13 cellular contexts compared by ENCODE assay signal in the genomic region with DNA sequence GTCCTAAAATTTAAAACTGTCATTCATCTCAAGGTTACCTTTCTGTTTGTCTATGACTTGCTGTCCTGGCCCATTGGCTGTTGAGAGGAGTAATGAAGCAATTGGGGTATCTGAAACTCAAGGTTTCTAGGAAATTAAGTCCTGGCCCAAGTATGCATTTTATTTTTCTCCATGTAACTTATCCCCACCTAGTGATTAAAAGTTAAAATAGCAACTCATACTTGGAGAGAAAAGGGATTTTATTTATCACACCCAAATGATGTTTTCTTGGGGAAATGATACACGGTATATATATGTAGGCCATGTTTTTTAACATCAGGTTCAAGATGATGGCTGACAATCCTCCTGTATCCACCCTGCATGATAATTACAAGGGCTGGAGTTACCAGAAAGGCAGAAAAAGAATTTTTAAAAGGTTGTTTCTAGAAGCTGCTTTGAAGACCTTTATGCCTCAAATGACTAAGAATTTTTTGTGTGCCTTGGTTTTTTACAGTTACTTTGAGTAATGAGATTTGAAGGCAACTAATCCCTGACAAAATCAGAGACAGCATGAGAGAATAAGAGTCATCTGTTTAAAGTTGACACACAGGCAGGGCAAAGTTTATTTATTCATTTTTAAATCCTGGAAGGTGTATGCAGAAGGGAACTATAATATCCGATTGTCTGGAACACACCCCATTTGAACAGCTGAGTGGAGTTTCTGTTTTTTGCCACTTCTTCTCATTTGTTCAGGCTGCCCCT. TPM values are rescaled to one million over a fixed set of nuclear protein-coding genes. Genes with fewer than 3 reads are reported as not detected.
DNase-seq lines count a peak whose midpoint lies in the region; ATAC-seq and TF ChIP-seq lines count a peak whose summit lies in the region.
"Had no signal": no experiment of that assay in that cellular context is flagged by ENCODE, and none has a peak within 500 bp of the region (broad histone marks: within the 10 kb centered on the region; RNA-seq: fewer than 3 reads in every experiment).

No MANE protein-coding gene starts in this region.

- no peak overlapping the region for H3K4me3 Mint-ChIP-seq in chondrocyte (ENCODE audit: unreplicated experiment)
- H3K4me3 Mint-ChIP-seq in osteocyte (ENCODE audit: unreplicated experiment): no peak overlapping the region
- H3K4me3 Mint-ChIP-seq in CD4-positive, alpha-beta memory T cell: no peak overlapping the region

- H3K4me1 ChIP-seq in effector memory CD4-positive, alpha-beta T cell (ENCODE audit: control insufficient read depth, insufficient read depth, low read length, poor library complexity, severe bottlenecking): no peaks in the 10 kb centered on the region
- no peaks in the 10 kb centered on the region for H3K4me1 ChIP-seq in CD4-positive, alpha-beta memory T cell (ENCODE audit: insufficient read depth, low read length)
- no peaks in the 10 kb centered on the region for H3K4me1 ChIP-seq in left ventricle myocardium inferior

- H3K4me3 ChIP-seq in NB4 (ENCODE audit: low read depth, low read length) (no peak overlapping the region), left ventricle myocardium inferior (no peak overlapping the region)
- no peak overlapping the region for H3K4me3 ChIP-seq in effector memory CD4-positive, alpha-beta T cell (ENCODE audit: insufficient read depth, low read depth, low read length, poor library complexity, severe bottlenecking)
- no peak overlapping the region for H3K4me3 ChIP-seq in CD4-positive, alpha-beta memory T cell (ENCODE audit: low read length in 2 of 2)
- H3K4me3 ChIP-seq: dorsolateral prefrontal cortex had no signal

- CTCF ChIA-PET in CD4-positive, alpha-beta memory T cell (lab: Charles Lee; ENCODE audit: partially characterized antibody): interaction anchor here (1.2 to 3.4 kb wide), 2 partner anchors 9 to 29 kb away, joined by 4 to 18 read pairs; partner anchors contain the start of gene MTCL3

- no peak overlapping the region for H3K27ac ChIP-seq in effector memory CD4-positive, alpha-beta T cell (ENCODE audit: insufficient read depth, low read length, poor library complexity, severe bottlenecking)
- H3K27ac ChIP-seq in CD4-positive, alpha-beta memory T cell (ENCODE audit: low read depth, low read length): no peak overlapping the region
- no peak overlapping the region for H3K27ac ChIP-seq in left ventricle myocardium inferior (replicated peaks)
- H3K27ac ChIP-seq: dorsolateral prefrontal cortex had no signal

- DNase-seq in ELR (ENCODE audit: low read depth) (peak; percentile 46), NB4 (ENCODE audit: low read depth) (peak; percentile 11), chondrocyte (ENCODE audit: low spot score) (no peak), osteocyte (ENCODE audit: extremely low spot score, unreplicated experiment) (no peak), left ventricle myocardium inferior (no peak), left colon (no peak)
- DNase-seq in effector memory CD4-positive, alpha-beta T cell: no peak
- DNase-seq in CD4-positive, alpha-beta memory T cell: no peak
- DNase-seq: activated CD4-positive, alpha-beta T cell treated with anti-CD3 and anti-CD28 coated beads for 1 hour; activated gamma-delta T cell; dorsolateral prefrontal cortex; NCI-H2081 had no signal

- ATAC-seq in left colon: no peak
- ATAC-seq: Right ventricle myocardium inferior had no signal

- H3K27me3 ChIP-seq in effector memory CD4-positive, alpha-beta T cell (replicated peaks; ENCODE audit: control insufficient read depth, insufficient read depth, low read length, poor library complexity, severe bottlenecking): peaks cover 3% of the 10 kb centered on the region
- no peaks in the 10 kb centered on the region for H3K27me3 ChIP-seq in CD4-positive, alpha-beta memory T cell (ENCODE audit: insufficient read depth, low read length)
- peaks cover 21% of the 10 kb centered on the region for H3K27me3 ChIP-seq in left ventricle myocardium inferior (ENCODE audit: low read depth)

- no peak for TF ChIP-seq POLR2A in NB4 (IDR thresholded peaks at IDR 0.05; ENCODE audit: extremely low read depth, insufficient read length)

- H3K36me3 ChIP-seq in effector memory CD4-positive, alpha-beta T cell (ENCODE audit: control insufficient read depth, insufficient read depth, low read length): no peaks in the 10 kb centered on the region
- no peaks in the 10 kb centered on the region for H3K36me3 ChIP-seq in CD4-positive, alpha-beta memory T cell (ENCODE audit: insufficient read depth, low read length)
- no peaks in the 10 kb centered on the region for H3K36me3 ChIP-seq in left ventricle myocardium inferior

- H3K27me3 Mint-ChIP-seq in chondrocyte (ENCODE audit: low read depth): peaks cover 10% of the 10 kb centered on the region
- H3K27me3 Mint-ChIP-seq in osteocyte (ENCODE audit: unreplicated experiment): peaks cover 16% of the 10 kb centered on the region
- peaks cover 6 to 7% of the 10 kb centered on the region in 2 donors for H3K27me3 Mint-ChIP-seq in CD4-positive, alpha-beta memory T cell

- no peaks in the 10 kb centered on the region for H3K9me3 ChIP-seq in effector memory CD4-positive, alpha-beta T cell (ENCODE audit: control insufficient read depth, low read length)
- H3K9me3 ChIP-seq in CD4-positive, alpha-beta memory T cell (ENCODE audit: control insufficient read depth in 1 of 2, low read length in 2 of 2): no peaks in the 10 kb centered on the region
- no peaks in the 10 kb centered on the region for H3K9me3 ChIP-seq in left ventricle myocardium inferior (replicated peaks)

- POLR2A ChIA-PET in CD4-positive, alpha-beta memory T cell (lab: Charles Lee; ENCODE audit: partially characterized antibody): no interaction called here

- intact Hi-C loops in CD4-positive, alpha-beta memory T cell (cut with micrococcal nuclease): no loop called here
- intact Hi-C loops in left ventricle myocardium inferior (cut with micrococcal nuclease): no loop called here
- intact Hi-C loops in left colon (cut with DNase I, micrococcal nuclease): no loop called here

- H3K9me3 Mint-ChIP-seq in chondrocyte (ENCODE audit: low read depth) (no peaks in the 10 kb centered on the region), osteocyte (ENCODE audit: unreplicated experiment) (no peaks in the 10 kb centered on the region)
- no peaks in the 10 kb centered on the region for H3K9me3 Mint-ChIP-seq in CD4-positive, alpha-beta memory T cell

- H3K36me3 Mint-ChIP-seq in chondrocyte (ENCODE audit: low read depth) (no peaks in the 10 kb centered on the region), osteocyte (ENCODE audit: unreplicated experiment) (no peaks in the 10 kb centered on the region)
- no peaks in the 10 kb centered on the region for H3K36me3 Mint-ChIP-seq in CD4-positive, alpha-beta memory T cell

- H3K4me1 Mint-ChIP-seq in chondrocyte (ENCODE audit: low read depth) (peaks cover 18% of the 10 kb centered on the region), osteocyte (ENCODE audit: unreplicated experiment) (peaks cover 11% of the 10 kb centered on the region)
- H3K4me1 Mint-ChIP-seq in CD4-positive, alpha-beta memory T cell: no peaks in the 10 kb centered on the region

- no peak overlapping the region for H3K27ac Mint-ChIP-seq in chondrocyte (ENCODE audit: unreplicated experiment)
- H3K27ac Mint-ChIP-seq in osteocyte (ENCODE audit: unreplicated experiment): no peak overlapping the region
- H3K27ac Mint-ChIP-seq in CD4-positive, alpha-beta memory T cell: no peak overlapping the region

- TF ChIP-seq CTCF in NB4 (IDR thresholded peaks at IDR 0.05; ENCODE audit: low read depth, low read length) (no peak), chondrocyte (IDR thresholded peaks at IDR 0.05) (peak; percentile 71), osteocyte (IDR thresholded peaks at IDR 0.05) (peak; percentile 42), left ventricle myocardium inferior (IDR thresholded peaks at IDR 0.05; ENCODE audit: borderline replicate concordance) (no peak)

RNA-seq across cellular contexts. Expression of gene C6orf58, which starts 28.9 kb away (rescaled TPM):
- total RNA-seq in chondrocyte (not detected in 3 replicates), osteocyte (0.73 TPM in 1 of 2 replicates, not detected in the other), left ventricle myocardium inferior (not detected), left colon (not detected)
- not detected for total RNA-seq in CD4-positive, alpha-beta memory T cell
- polyA plus RNA-seq in CD4-positive, alpha-beta memory T cell: under 1 TPM in 1 of 2 donors, not detected in 1; 0.31 TPM
- total RNA-seq: Right ventricle myocardium inferior had no signal

Comparison
In these comparisons a context has a peak if more than half of its experiments do, and no peak if none do; other contexts are left out.
1. DNase-seq: peak in ELR (single experiment) and NB4 (single experiment); none in chondrocyte (single experiment), osteocyte (single experiment), effector memory CD4-positive, alpha-beta T cell (0 of 3), CD4-positive, alpha-beta memory T cell (0 of 5), left ventricle myocardium inferior (single experiment) and left colon (0 of 2).
2. CTCF ChIP-seq: peak in chondrocyte (single experiment) and osteocyte (single experiment); none in NB4 (single experiment) and left ventricle myocardium inferior (single experiment).